Comparison of ENCODE assay signal across 10 cellular contexts in genomic region chr4:40331937-40332336, GRCh38. TPM values are rescaled to one million over a fixed set of nuclear protein-coding genes. Genes with fewer than 3 reads are reported as not detected.
"Had no signal": no experiment of that assay in that cellular context is flagged by ENCODE, and none has a peak within 500 bp of the region (broad histone marks: within the 10 kb centered on the region; RNA-seq: fewer than 3 reads in every experiment).

No MANE protein-coding gene starts in this region.

- H3K4me3 Mint-ChIP-seq: GM23338, H9, HFFc6 had no signal

- H2AFZ ChIP-seq: GM23248, GM23338 had no signal

- ATAC-seq: GM23338 had no signal

- FAIRE-seq: H1, H54 had no signal

- DNase-seq: GM23248, GOT3, H7, H9, HCEC 1CT, HFFc6 had no signal

- H3K36me3 ChIP-seq: HAP-1 had no signal

- H3K4me2 ChIP-seq: GM23338 had no signal

- H3K4me3 ChIP-seq: GM23248, GM23338, HAP-1 had no signal

- H3K27ac Mint-ChIP-seq: GM23338, H9, HFFc6 had no signal

- H3K9me3 ChIP-seq: HAP-1 had no signal

- H3K27ac ChIP-seq: GM23248 had no signal

- H3K9me3 Mint-ChIP-seq: H9, HFFc6 had no signal

- H3K9ac ChIP-seq: GM23248 had no signal

RNA-seq across cellular contexts. Expression of gene CHRNA9, which starts 3.2 kb away (rescaled TPM):
- total RNA-seq: HFFc6 had no signal
